8 cellular contexts compared by ENCODE assay signal in the genomic region with DNA sequence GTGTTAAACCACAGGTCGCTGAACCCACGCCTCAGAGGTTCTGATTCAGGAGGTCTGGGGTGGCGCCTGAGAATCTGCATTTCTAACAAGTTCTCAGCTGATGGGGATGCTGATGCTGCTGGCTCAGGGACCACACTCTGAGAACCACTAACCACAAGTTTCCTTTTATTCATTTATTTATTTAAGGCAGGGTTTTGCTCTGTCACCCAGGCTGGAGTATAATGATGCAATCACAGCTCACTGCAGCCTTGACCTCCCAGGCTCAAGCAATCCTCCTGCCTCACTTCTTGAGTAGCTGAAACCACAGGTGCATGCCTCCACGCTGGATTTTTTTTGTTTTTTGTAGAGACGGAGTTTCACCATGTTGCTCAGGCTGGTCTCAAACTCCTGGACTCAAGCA.
DNase-seq lines count a peak whose midpoint lies in the region; ATAC-seq, FAIRE-seq and TF ChIP-seq lines count a peak whose summit lies in the region.
"Not testable (repeated sequence)": the region's sequence is repeated elsewhere in the genome, so short reads cannot be mapped to it uniquely, and the experiment has no call there.

No MANE protein-coding gene starts in this region.

- not testable (repeated sequence) for H3K36me3 ChIP-seq in KMS-11 (ENCODE audit: insufficient read depth)

- CTCF ChIA-PET in AG04450 (lab: Charles Lee), result interaction anchor here (0.6 to 7.1 kb wide), 2 partner anchors 156 to 413 kb away, joined by 3 to 192 read pairs; no protein-coding TSS in a partner anchor
- CTCF ChIA-PET in activated CD4-positive, alpha-beta memory T cell treated with anti-CD3 and anti-CD28 coated beads, Interleukin-2, amount 10 ng/mL, durations not matched to agents 7 days and 5 days (lab: Charles Lee), result interaction anchor here (1.2 to 7.2 kb wide), 2 partner anchors 44 to 154 kb away, joined by 4 to 190 read pairs; no protein-coding TSS in a partner anchor

- peak; percentile 66 for FAIRE-seq in GM12892 (lab: Jason Lieb, UNC)
- not testable (repeated sequence) for FAIRE-seq in RCC 7860 (lab: Jason Lieb, UNC)

- DNase-seq in AG04450 (ENCODE audit: low read depth, low spot score) (peak; percentile 13), RCC 7860 (ENCODE audit: low spot score) (peak; percentile 44), fibroblast of villous mesenchyme (ENCODE audit: low read depth) (peak; percentile 67)
- DNase-seq in GM12892 (ENCODE audit: insufficient read length), result not testable (repeated sequence)
- DNase-seq in activated CD4-positive, alpha-beta memory T cell treated with anti-CD3 and anti-CD28 coated beads, Interleukin-2, amount 10 ng/mL, durations not matched to agents 7 days and 5 days, result peak; percentile 69
- peak; percentile 21 for DNase-seq in activated naive CD8-positive, alpha-beta T cell treated with anti-CD3 and anti-CD28 coated beads, Interleukin-2, amount 50 U/mL, for 24 hours
- peak; percentile 8 to 30 (median 29) for DNase-seq in stimulated activated CD4-positive, alpha-beta T cell treated with anti-CD3 and anti-CD28 coated beads, TNF-alpha, amount 100 ng/mL, for 48 hours (ENCODE audit: low read depth in 3 of 3)

- peak overlapping the region; percentile 58 for H3K4me2 ChIP-seq in KMS-11

- H2AFZ ChIP-seq in KMS-11 (ENCODE audit: low read depth), result peak overlapping the region; percentile 7; the same call in 1 of the 2 replicates

- not testable (repeated sequence) for H3K4me3 ChIP-seq in AG04450 (ENCODE audit: low read depth, low read length); KMS-11 (IDR thresholded peaks at IDR 0.05; ENCODE audit: insufficient read depth, low read depth, low read length); fibroblast of villous mesenchyme (ENCODE audit: low read depth, low read length)

- peaks cover 22% of the 10 kb centered on the region for H3K27me3 ChIP-seq in AG04450 (ENCODE audit: control insufficient read depth, insufficient read depth, low read length)
- not testable (repeated sequence) for H3K27me3 ChIP-seq in KMS-11 (ENCODE audit: insufficient read depth, low read depth)

- peaks cover 31% of the 10 kb centered on the region for H3K4me1 ChIP-seq in KMS-11 (ENCODE audit: low read depth, poor library complexity, severe bottlenecking)

- not testable (repeated sequence) for TF ChIP-seq POLR2A in GM12892 (IDR thresholded peaks at IDR 0.05; ENCODE audit: low read depth, low read length)

- H3K9me3 Mint-ChIP-seq in activated CD4-positive, alpha-beta memory T cell treated with anti-CD3 and anti-CD28 coated beads, Interleukin-2, amount 10 ng/mL, durations not matched to agents 7 days and 5 days; activated naive CD8-positive, alpha-beta T cell treated with anti-CD3 and anti-CD28 coated beads, Interleukin-2, amount 50 U/mL, for 24 hours: not testable (repeated sequence)

- TF ChIP-seq CTCF in AG04450 (IDR thresholded peaks at IDR 0.05; ENCODE audit: low read depth, low read length); KMS-11 (conservative IDR thresholded peaks at IDR 0.05; ENCODE audit: low read depth, low read length); fibroblast of villous mesenchyme (IDR thresholded peaks at IDR 0.05; ENCODE audit: insufficient read depth, low read depth, low read length): not testable (repeated sequence)

- peak overlapping the region; percentile 81 for H3K27ac Mint-ChIP-seq in activated CD4-positive, alpha-beta memory T cell treated with anti-CD3 and anti-CD28 coated beads, Interleukin-2, amount 10 ng/mL, durations not matched to agents 7 days and 5 days
- peak overlapping the region; percentile 76 for H3K27ac Mint-ChIP-seq in activated naive CD8-positive, alpha-beta T cell treated with anti-CD3 and anti-CD28 coated beads, Interleukin-2, amount 50 U/mL, for 24 hours

- not testable (repeated sequence) for H3K27ac ChIP-seq in AG04450 (ENCODE audit: low read depth, low read length)
- H3K27ac ChIP-seq in KMS-11, result peak overlapping the region; percentile 65

- not testable (repeated sequence) for H3K36me3 Mint-ChIP-seq in activated CD4-positive, alpha-beta memory T cell treated with anti-CD3 and anti-CD28 coated beads, Interleukin-2, amount 10 ng/mL, durations not matched to agents 7 days and 5 days (ENCODE audit: low read depth); activated naive CD8-positive, alpha-beta T cell treated with anti-CD3 and anti-CD28 coated beads, Interleukin-2, amount 50 U/mL, for 24 hours (ENCODE audit: low read depth)

- not testable (repeated sequence) for H3K79me2 ChIP-seq in KMS-11 (ENCODE audit: insufficient read depth, low read depth)

- peaks cover 32% of the 10 kb centered on the region for H3K4me1 Mint-ChIP-seq in activated CD4-positive, alpha-beta memory T cell treated with anti-CD3 and anti-CD28 coated beads, Interleukin-2, amount 10 ng/mL, durations not matched to agents 7 days and 5 days
- H3K4me1 Mint-ChIP-seq in activated naive CD8-positive, alpha-beta T cell treated with anti-CD3 and anti-CD28 coated beads, Interleukin-2, amount 50 U/mL, for 24 hours, result peaks cover 15% of the 10 kb centered on the region

- not testable (repeated sequence) for H4K20me1 ChIP-seq in KMS-11 (ENCODE audit: insufficient read depth)

- peak overlapping the region; percentile 24; the same call in 1 of the 2 replicates for H3K9ac ChIP-seq in KMS-11

- H3K4me3 Mint-ChIP-seq in activated CD4-positive, alpha-beta memory T cell treated with anti-CD3 and anti-CD28 coated beads, Interleukin-2, amount 10 ng/mL, durations not matched to agents 7 days and 5 days, result peak overlapping the region; percentile 13
- H3K4me3 Mint-ChIP-seq in activated naive CD8-positive, alpha-beta T cell treated with anti-CD3 and anti-CD28 coated beads, Interleukin-2, amount 50 U/mL, for 24 hours, result peak overlapping the region; percentile 14

- POLR2A ChIA-PET in AG04450 (lab: Yijun Ruan, JAX), result not testable (repeated sequence)
- POLR2A ChIA-PET in activated CD4-positive, alpha-beta memory T cell treated with anti-CD3 and anti-CD28 coated beads, Interleukin-2, amount 10 ng/mL, durations not matched to agents 7 days and 5 days (lab: Charles Lee), result interaction anchor here (0.6 kb wide), 1 partner anchor 312 kb away, joined by 3 read pairs; no protein-coding TSS in a partner anchor

- H3K9me3 ChIP-seq in AG04450 (ENCODE audit: control insufficient read depth, insufficient read depth, low read length), result not testable (repeated sequence)

- ATAC-seq in activated naive CD8-positive, alpha-beta T cell treated with anti-CD3 and anti-CD28 coated beads, Interleukin-2, amount 50 U/mL, for 24 hours, result peak; percentile 81

- H3K27me3 Mint-ChIP-seq in activated CD4-positive, alpha-beta memory T cell treated with anti-CD3 and anti-CD28 coated beads, Interleukin-2, amount 10 ng/mL, durations not matched to agents 7 days and 5 days, result peaks cover 17% of the 10 kb centered on the region
- H3K27me3 Mint-ChIP-seq in activated naive CD8-positive, alpha-beta T cell treated with anti-CD3 and anti-CD28 coated beads, Interleukin-2, amount 50 U/mL, for 24 hours, result peaks cover 12% of the 10 kb centered on the region
